Comparison of ENCODE assay signal across 22 cellular contexts in the genomic region with DNA sequence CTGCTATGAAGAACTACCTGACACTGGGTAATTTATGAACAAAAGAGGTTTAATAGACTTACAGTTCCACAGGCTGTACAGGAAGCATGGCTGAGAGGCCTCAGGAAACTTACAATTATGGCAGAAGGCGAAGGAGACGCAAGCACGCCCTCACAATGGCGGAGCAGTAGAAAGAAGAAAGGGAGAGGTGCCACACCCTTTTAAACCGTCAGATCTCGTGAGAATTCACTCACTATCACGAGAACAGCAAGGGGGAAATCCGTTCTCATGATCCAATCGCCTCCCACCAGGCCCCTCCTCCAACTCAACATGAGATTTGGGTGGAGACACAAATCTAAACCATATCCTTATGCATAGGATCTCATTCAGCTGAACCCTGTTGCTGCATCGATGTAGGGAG.
"Had no signal": no experiment of that assay in that cellular context is flagged by ENCODE, and none has a peak within 500 bp of the region (broad histone marks: within the 10 kb centered on the region; RNA-seq: fewer than 3 reads in every experiment).

No MANE protein-coding gene starts in this region.

- H3K36me3 ChIP-seq: breast epithelium, gastroesophageal sphincter, left lung, spleen, transverse colon, WERI-Rb-1 had no signal

- H3K4me3 ChIP-seq: breast epithelium, gastroesophageal sphincter, left lung, lung, spleen, transverse colon had no signal

- ATAC-seq: activated T-helper 17 cell treated with anti-CD3 and anti-CD28 coated beads, Interleukin-2, amount 50 U/mL, for 72 hours; gastroesophageal sphincter; left lung; natural killer cell; right cardiac atrium had no signal

- H3K9me3 ChIP-seq: breast epithelium, gastroesophageal sphincter, left lung, spleen, transverse colon had no signal

- H3K4me1 Mint-ChIP-seq: activated naive CD4-positive, alpha-beta T cell treated with anti-CD3 and anti-CD28 coated beads, Interleukin-2, amount 50 U/mL, for 24 hours; activated T-helper 17 cell treated with anti-CD3 and anti-CD28 coated beads, Interleukin-2, amount 50 U/mL, for 72 hours; natural killer cell had no signal

- H3K36me3 Mint-ChIP-seq: activated naive CD4-positive, alpha-beta T cell treated with anti-CD3 and anti-CD28 coated beads, Interleukin-2, amount 50 U/mL, for 24 hours; natural killer cell had no signal

- H3K4me1 ChIP-seq: breast epithelium had no signal

- H3K27ac ChIP-seq: breast epithelium, gastroesophageal sphincter, left lung, WERI-Rb-1 had no signal

- H3K4me3 Mint-ChIP-seq: activated CD4-positive, alpha-beta memory T cell treated with anti-CD3 and anti-CD28 coated beads, Interleukin-2, amount 10 ng/mL, durations not matched to agents 7 days and 5 days; activated CD4-positive, alpha-beta T cell treated with anti-CD3 and anti-CD28 coated beads, Interleukin-2, amount 10 ng/mL, durations not matched to agents 7 days and 5 days; activated naive CD4-positive, alpha-beta T cell treated with anti-CD3 and anti-CD28 coated beads, Interleukin-2, amount 50 U/mL, for 24 hours; activated T-cell treated with anti-CD3 and anti-CD28 coated beads, Interleukin-2, amount 50 U/mL, for 24 hours; activated T-helper 17 cell treated with anti-CD3 and anti-CD28 coated beads, Interleukin-2, amount 50 U/mL, for 72 hours; natural killer cell had no signal

- H3K27ac Mint-ChIP-seq: activated CD4-positive, alpha-beta memory T cell treated with anti-CD3 and anti-CD28 coated beads, Interleukin-2, amount 10 ng/mL, durations not matched to agents 7 days and 5 days; activated CD4-positive, alpha-beta T cell treated with anti-CD3 and anti-CD28 coated beads, Interleukin-2, amount 10 ng/mL, durations not matched to agents 7 days and 5 days; activated naive CD4-positive, alpha-beta T cell treated with anti-CD3 and anti-CD28 coated beads, Interleukin-2, amount 50 U/mL, for 24 hours; activated T-cell treated with anti-CD3 and anti-CD28 coated beads, Interleukin-2, amount 50 U/mL, for 24 hours; activated T-helper 17 cell treated with anti-CD3 and anti-CD28 coated beads, Interleukin-2, amount 50 U/mL, for 72 hours; natural killer cell had no signal

- H3K27me3 ChIP-seq: breast epithelium, gastroesophageal sphincter, left lung, transverse colon had no signal

- DNase-seq: activated CD4-positive, alpha-beta memory T cell treated with anti-CD3 and anti-CD28 coated beads, Interleukin-2, amount 10 ng/mL, durations not matched to agents 7 days and 5 days; activated CD4-positive, alpha-beta T cell treated with anti-CD3 and anti-CD28 coated beads, Interleukin-2, amount 10 ng/mL, durations not matched to agents 7 days and 5 days; activated CD4-positive, CD25-positive, alpha-beta regulatory T cell treated with anti-CD3 and anti-CD28 coated beads, Interleukin-2, amount 50 U/mL, for 72 hours; activated CD8-positive, alpha-beta memory T cell treated with anti-CD3 and anti-CD28 coated beads, Interleukin-2, amount 50 U/mL, for 48 hours; activated gamma-delta T cell treated with Interleukin-2 at 50 U/mL for 16 hours; activated T-cell treated with anti-CD3 and anti-CD28 coated beads, Interleukin-2, amount 50 U/mL, for 24 hours; central memory CD4-positive, alpha-beta T cell; head of caudate nucleus; kidney glomerular epithelial cell; left lung; mesendoderm; natural killer cell; right cardiac atrium; spleen; stimulated activated naive CD4-positive, alpha-beta T cell treated with Interleukin-2 at 50 U/mL for 16 hours; WERI-Rb-1 had no signal
